ENCODE assay signal across 8 cellular contexts in genomic region chr22:42343136-42343484, GRCh38.
A peak's percentile ranks its signal among the peaks of the same experiment; 100 is the strongest.
DNase-seq lines count a peak whose midpoint lies in the region; ATAC-seq and TF ChIP-seq lines count a peak whose summit lies in the region.

No MANE protein-coding gene starts in this region.

- no peak overlapping the region for H3K27ac Mint-ChIP-seq in CD8-positive, alpha-beta T cell

- dilution Hi-C loops in mammary epithelial cell (cut with HindIII; ENCODE audit: low sequenced_read_pairs), result no loop called here

- H3K4me1 ChIP-seq in CD8-positive, alpha-beta T cell (ENCODE audit: insufficient read depth, low read length), result peaks cover 18% of the 10 kb centered on the region
- peaks cover 5% of the 10 kb centered on the region for H3K4me1 ChIP-seq in mammary epithelial cell (ENCODE audit: insufficient read depth, low read length)
- no peaks in the 10 kb centered on the region for H3K4me1 ChIP-seq in osteoblast (ENCODE audit: insufficient read depth, low read length)

- H3K27me3 ChIP-seq in CD8-positive, alpha-beta T cell (ENCODE audit: insufficient read depth, low read length), result no peaks in the 10 kb centered on the region
- no peaks in the 10 kb centered on the region for H3K27me3 ChIP-seq in MG63
- no peaks in the 10 kb centered on the region for H3K27me3 ChIP-seq in mammary epithelial cell (ENCODE audit: insufficient read depth, low read length)
- peaks cover 2% of the 10 kb centered on the region for H3K27me3 ChIP-seq in osteoblast (ENCODE audit: insufficient read depth, low read length)

- H3K9ac ChIP-seq in mammary epithelial cell (ENCODE audit: insufficient read depth, low read length), result no peak overlapping the region

- WGBS in mammary epithelial cell (ENCODE audit: low coverage, missing lambda C conversion rate), result 15% methylated on average over 5 of the region's 27 CpGs

- BruUV-seq in mammary epithelial cell (replicated peaks; lab: Mats Ljungman, UMichigan), result no TSS peak

- H3K79me2 ChIP-seq in mammary epithelial cell (ENCODE audit: insufficient read depth, low read length), result no peaks in the 10 kb centered on the region
- no peaks in the 10 kb centered on the region for H3K79me2 ChIP-seq in osteoblast (ENCODE audit: insufficient read depth, low read length)

- intact Hi-C loops in CD8-positive, alpha-beta T cell (cut with DNase I, micrococcal nuclease), result no loop called here
- intact Hi-C loops in mammary epithelial cell (cut with micrococcal nuclease), result no loop called here

- no peak overlapping the region for H3K27ac ChIP-seq in CD8-positive, alpha-beta T cell (ENCODE audit: low read depth, low read length)
- H3K27ac ChIP-seq in mammary epithelial cell (ENCODE audit: insufficient read depth, low read depth, low read length), result no peak overlapping the region
- no peak overlapping the region for H3K27ac ChIP-seq in osteoblast (ENCODE audit: low read depth, low read length)

- ATAC-seq in CD8-positive, alpha-beta T cell, result no peak

- POLR2A ChIA-PET in CD8-positive, alpha-beta T cell (lab: Charles Lee), result no interaction called here

- no peaks in the 10 kb centered on the region for H3K36me3 ChIP-seq in CD8-positive, alpha-beta T cell (ENCODE audit: insufficient read depth, low read length)
- H3K36me3 ChIP-seq in MG63, result no peaks in the 10 kb centered on the region
- H3K36me3 ChIP-seq in mammary epithelial cell (ENCODE audit: insufficient read depth, low read length), result no peaks in the 10 kb centered on the region
- H3K36me3 ChIP-seq in osteoblast (ENCODE audit: insufficient read depth, low read length), result no peaks in the 10 kb centered on the region

- no peak for DNase-seq in CD8-positive, alpha-beta T cell
- peak; percentile 26 for DNase-seq in MG63
- no peak for DNase-seq in mammary epithelial cell
- no peak for DNase-seq in osteoblast (ENCODE audit: insufficient read length, low spot score, missing footprints)
- DNase-seq in central memory CD4-positive, alpha-beta T cell, result no peak
- DNase-seq in NCI-H774 (lab: John Stamatoyannopoulos, UW), result no peak
- no peak for DNase-seq in Ammon's horn (ENCODE audit: low spot score)
- no peak for DNase-seq in HPDE6-E6E7 (ENCODE audit: extremely low spot score)

- no peaks in the 10 kb centered on the region for H3K36me3 Mint-ChIP-seq in CD8-positive, alpha-beta T cell

- H3K9me3 ChIP-seq in CD8-positive, alpha-beta T cell (ENCODE audit: low read length), result no peaks in the 10 kb centered on the region
- H3K9me3 ChIP-seq in MG63 (no peaks in the 10 kb centered on the region), mammary epithelial cell (replicated peaks; ENCODE audit: insufficient read depth, low read length) (no peaks in the 10 kb centered on the region), osteoblast (ENCODE audit: low read depth, low read length) (no peaks in the 10 kb centered on the region)

- H4K20me1 ChIP-seq in mammary epithelial cell (ENCODE audit: insufficient read depth, low read length), result no peaks in the 10 kb centered on the region
- H4K20me1 ChIP-seq in osteoblast (ENCODE audit: insufficient read depth, low read length), result no peaks in the 10 kb centered on the region

- peak overlapping the region; percentile 75 for H3K4me3 Mint-ChIP-seq in CD8-positive, alpha-beta T cell

- no peaks in the 10 kb centered on the region for H3K9me3 Mint-ChIP-seq in CD8-positive, alpha-beta T cell

- CTCF ChIA-PET in CD8-positive, alpha-beta T cell (lab: Charles Lee), result no interaction called here
- CTCF ChIA-PET in mammary epithelial cell (lab: Charles Lee; ENCODE audit: low non-redundant PET), result no interaction called here

- H3K4me1 Mint-ChIP-seq in CD8-positive, alpha-beta T cell (ENCODE audit: low read depth), result peaks cover 17% of the 10 kb centered on the region

- no peak for TF ChIP-seq CTCF in CD8-positive, alpha-beta T cell (IDR thresholded peaks at IDR 0.05)
- TF ChIP-seq CTCF in mammary epithelial cell (conservative IDR thresholded peaks at IDR 0.05 in 1 of 2, IDR thresholded peaks at IDR 0.05 in 1 of 2; ENCODE audit: extremely low read depth in 1 of 2, insufficient read depth in 1 of 2, low read depth in 1 of 2, low read length in 2 of 2) (no peak), osteoblast (IDR thresholded peaks at IDR 0.05; ENCODE audit: extremely low read depth, low read depth, low read length) (no peak)

- in situ Hi-C loops in mammary epithelial cell (cut with MboI; ENCODE audit: low sequenced_read_pairs in 2 of 2), result no loop called here

- H3K4me3 ChIP-seq in CD8-positive, alpha-beta T cell (ENCODE audit: low read depth, low read length), result peak overlapping the region; percentile 45
- peak overlapping the region; percentile 42 for H3K4me3 ChIP-seq in MG63
- peak overlapping the region in 2 of 3 experiments; percentile 29 to 45 for H3K4me3 ChIP-seq in mammary epithelial cell (replicated peaks in 1 of 3; ENCODE audit: insufficient read depth in 1 of 3, low read depth in 2 of 3, low read length in 3 of 3)
- peak overlapping the region; percentile 30 for H3K4me3 ChIP-seq in osteoblast (ENCODE audit: insufficient read depth, low read length)

- peak overlapping the region; percentile 67 for H3K4me2 ChIP-seq in mammary epithelial cell (ENCODE audit: insufficient read depth, low read depth, low read length)
- H3K4me2 ChIP-seq in osteoblast (ENCODE audit: insufficient read depth, low read length), result peak overlapping the region; percentile 28

- no peak overlapping the region for H2AFZ ChIP-seq in mammary epithelial cell (ENCODE audit: low read depth, low read length)
- H2AFZ ChIP-seq in osteoblast (ENCODE audit: low read length), result no peak overlapping the region

- no peaks in the 10 kb centered on the region for H3K27me3 Mint-ChIP-seq in CD8-positive, alpha-beta T cell (ENCODE audit: low read depth)
